ENCODE assay signal across 16 cellular contexts in genomic region chr15:83474578-83474977, GRCh38. TPM values are rescaled to one million over a fixed set of nuclear protein-coding genes. Genes with fewer than 3 reads are reported as not detected.
A peak's percentile ranks its signal among the peaks of the same experiment; 100 is the strongest.
DNase-seq lines count a peak whose midpoint lies in the region; ATAC-seq, FAIRE-seq and TF ChIP-seq lines count a peak whose summit lies in the region.
"Had no signal": no experiment of that assay in that cellular context is flagged by ENCODE, and none has a peak within 500 bp of the region (broad histone marks: within the 10 kb centered on the region; RNA-seq: fewer than 3 reads in every experiment).

No MANE protein-coding gene starts in this region.

- no peaks in the 10 kb centered on the region for H3K9me1 ChIP-seq in keratinocyte (ENCODE audit: control insufficient read depth, extremely low read depth, insufficient read depth, low read length)

- no peak overlapping the region for H3K14ac ChIP-seq in H9 (ENCODE audit: insufficient read depth, low read length)

- no peak overlapping the region for H4K91ac ChIP-seq in H9 (ENCODE audit: insufficient read length, low read depth, low read length)

- peaks cover 13% of the 10 kb centered on the region for H3K4me1 ChIP-seq in H9 (ENCODE audit: insufficient read depth, low read length)
- H3K4me1 ChIP-seq in keratinocyte (ENCODE audit: control insufficient read depth, extremely low read depth, insufficient read depth, low read length) = peaks cover 3% of the 10 kb centered on the region
- H3K4me1 ChIP-seq: BE2C had no signal

- H3K36me3 ChIP-seq in keratinocyte (ENCODE audit: control insufficient read depth in 2 of 2, extremely low read depth in 1 of 2, insufficient read depth in 2 of 2, low read length in 2 of 2) = no peaks in the 10 kb centered on the region
- H3K36me3 ChIP-seq: BE2C had no signal

- H2BK120ac ChIP-seq in H9 (ENCODE audit: low read depth, low read length, poor library complexity, severe bottlenecking) = no peak overlapping the region

- H3K79me1 ChIP-seq in H9 (ENCODE audit: insufficient read depth, low read depth, low read length, poor library complexity, severe bottlenecking) = no peaks in the 10 kb centered on the region

- dilution Hi-C loops in keratinocyte (cut with MboI; ENCODE audit: extremely low pct_ligation_motif_present, low sequenced_read_pairs) = no loop called here

- peak overlapping the region; percentile 9 for H2AK5ac ChIP-seq in H9 (ENCODE audit: insufficient read length, low read length)

- H4K20me1 ChIP-seq in H9 (ENCODE audit: control insufficient read depth, insufficient read depth, insufficient read length) (no peaks in the 10 kb centered on the region), keratinocyte (ENCODE audit: control insufficient read depth, extremely low read depth, insufficient read depth, low read length) (no peaks in the 10 kb centered on the region)

- no peaks in the 10 kb centered on the region for H3K9me3 ChIP-seq in H9 (ENCODE audit: control insufficient read depth, low read depth, low read length)
- H3K9me3 ChIP-seq in keratinocyte (ENCODE audit: control insufficient read depth, low read depth, low read length) = no peaks in the 10 kb centered on the region
- H3K9me3 ChIP-seq: BE2C had no signal

- no peak overlapping the region for H2BK12ac ChIP-seq in H9 (ENCODE audit: insufficient read length, low read depth, low read length)

- no peak overlapping the region for H3K4me3 ChIP-seq in keratinocyte (ENCODE audit: control insufficient read depth in 2 of 3, extremely low read depth in 1 of 3, insufficient read depth in 2 of 3, low read depth in 1 of 3, low read length in 3 of 3)
- H3K4me3 ChIP-seq: K562 had no signal

- no CpG with 5 or more reads among the region's 4 CpGs for WGBS in H9 (ENCODE audit: extremely low coverage, insufficient read length, low lambda C conversion rate)

- H3K9me3 Mint-ChIP-seq in H9 = peaks cover 0 to 2% of the 10 kb centered on the region in 2 experiments; a peak in 2 of 5 replicates
- H3K9me3 Mint-ChIP-seq: CD8-positive, alpha-beta T cell had no signal

- H3K23me2 ChIP-seq in H9 (ENCODE audit: insufficient read length, low read depth, low read length, poor library complexity, severe bottlenecking) = no peaks in the 10 kb centered on the region

- H3K4me2 ChIP-seq in H9 (ENCODE audit: insufficient read depth, insufficient read length, low read length) (no peak overlapping the region), keratinocyte (ENCODE audit: control insufficient read depth, extremely low read depth, insufficient read depth, low read depth, low read length) (no peak overlapping the region)

- H2BK5ac ChIP-seq in H9 (ENCODE audit: insufficient read length, low read length) = no peak overlapping the region

- H2AFZ ChIP-seq in H9 (ENCODE audit: low read length) = no peak overlapping the region
- H2AFZ ChIP-seq in keratinocyte (ENCODE audit: control insufficient read depth, low read length) = no peak overlapping the region

- no peak overlapping the region for H4K5ac ChIP-seq in H9 (ENCODE audit: insufficient read length, low read depth, low read length)

- no peak overlapping the region for H3K4me3 Mint-ChIP-seq in H9
- H3K4me3 Mint-ChIP-seq: CD8-positive, alpha-beta T cell had no signal

- no peaks in the 10 kb centered on the region for H3K27me3 Mint-ChIP-seq in H9 (ENCODE audit: low read depth)

- H3K27me3 ChIP-seq in H9 (ENCODE audit: insufficient read depth, low read length) (no peaks in the 10 kb centered on the region), keratinocyte (ENCODE audit: control insufficient read depth, extremely low read depth, insufficient read depth, low read length) (no peaks in the 10 kb centered on the region)
- H3K27me3 ChIP-seq: BE2C had no signal

- no peak overlapping the region for H3K4ac ChIP-seq in H9 (ENCODE audit: low read depth, low read length)

- H3K36me3 Mint-ChIP-seq in H9 (ENCODE audit: insufficient read depth in 1 of 3, low read depth in 3 of 3) = peaks cover 0 to 7% (median 1%) of the 10 kb centered on the region in 3 experiments; a peak in 1 of 7 replicates
- H3K36me3 Mint-ChIP-seq: CD8-positive, alpha-beta T cell had no signal

- peak overlapping the region; percentile 76 for H3K23ac ChIP-seq in H9 (ENCODE audit: insufficient read length, low read depth, low read length)

- no peak overlapping the region for H4K8ac ChIP-seq in H9 (replicated peaks; ENCODE audit: insufficient read length, low read depth, low read length)

- ATAC-seq in GM21717 (IDR thresholded peaks at IDR 0.05; ENCODE audit: unreplicated experiment) (no peak), GM21526 (IDR thresholded peaks at IDR 0.05; ENCODE audit: low FRiP score, unreplicated experiment) (no peak), GM21528 (IDR thresholded peaks at IDR 0.05; ENCODE audit: low FRiP score, unreplicated experiment) (no peak)
- ATAC-seq: CD8-positive, alpha-beta T cell; K562; PC-3 had no signal

- peak overlapping the region; percentile 45 for H3K18ac ChIP-seq in H9 (ENCODE audit: insufficient read length, low read depth, low read length)

- H3K27ac ChIP-seq in H9 (ENCODE audit: insufficient read length, low read depth, low read length) (no peak overlapping the region), keratinocyte (ENCODE audit: control insufficient read depth, insufficient read depth, low read length) (no peak overlapping the region)
- H3K27ac ChIP-seq: RWPE1 had no signal

- no peak for TF ChIP-seq CTCF in H9 (conservative IDR thresholded peaks at IDR 0.05)
- TF ChIP-seq CTCF in keratinocyte (optimal IDR thresholded peaks at IDR 0.05 in 1 of 3, IDR thresholded peaks at IDR 0.05 in 1 of 3, conservative IDR thresholded peaks at IDR 0.05 in 1 of 3; ENCODE audit: extremely low read depth in 1 of 3, insufficient read depth in 2 of 3, low read length in 3 of 3) = no peak

- H3K9ac ChIP-seq in H9 (ENCODE audit: extremely low read depth, insufficient read length, low read length) (peak overlapping the region; percentile 27), keratinocyte (ENCODE audit: control insufficient read depth, extremely low read depth, insufficient read depth, low read length) (no peak overlapping the region)

- H3T11ph ChIP-seq in H9 (ENCODE audit: low read length) = no peak overlapping the region

- peaks cover 28 to 36% of the 10 kb centered on the region in 2 experiments for H3K4me1 Mint-ChIP-seq in H9

- H3K79me2 ChIP-seq in H9 (ENCODE audit: insufficient read depth, low read length) = no peaks in the 10 kb centered on the region
- H3K79me2 ChIP-seq in keratinocyte (ENCODE audit: control insufficient read depth, insufficient read depth, low read length) = no peaks in the 10 kb centered on the region

- no peak overlapping the region for H3K56ac ChIP-seq in H9 (ENCODE audit: insufficient read length, low read depth, low read length)

- H2BK15ac ChIP-seq in H9 (ENCODE audit: low read depth, low read length) = no peak overlapping the region

- H2BK20ac ChIP-seq in H9 (ENCODE audit: low read depth, low read length, poor library complexity, severe bottlenecking) = no peak overlapping the region

- H3K27ac Mint-ChIP-seq in H9 = peak overlapping the region; percentile 3 to 20 (median 13); a peak in 4 of 7 replicates
- H3K27ac Mint-ChIP-seq: CD8-positive, alpha-beta T cell had no signal

- no peak for DNase-seq in H9
- peak; percentile 81 for DNase-seq in cerebellar cortex (ENCODE audit: low spot score)
- no peak for DNase-seq in keratinocyte (ENCODE audit: low read depth, low spot score)
- no peak for DNase-seq in activated CD4-positive, CD25-positive, alpha-beta regulatory T cell treated with anti-CD3 and anti-CD28 coated beads, Interleukin-2, amount 50 U/mL, for 72 hours
- DNase-seq: BE2C; CD8-positive, alpha-beta T cell; DMS 273 treated with DMSO at 0.1 percent for 48 hours; NCI-H1417 treated with DMSO at 0.1 percent for 48 hours; NCI-H1930; PC-3 had no signal

- peak; percentile 46 for FAIRE-seq in keratinocyte (lab: Jason Lieb, UNC)
- FAIRE-seq: K562 had no signal

RNA-seq across cellular contexts. Expression of gene SH3GL3, which starts 27.4 kb away (rescaled TPM):
- 11.0 and 11.2 TPM in 2 replicates for total RNA-seq in H9 (2021)
- polyA plus RNA-seq in keratinocyte = 0.04 to 0.20 TPM (median 0.07 TPM) in 3 replicates
- 3.4 TPM for polyA plus RNA-seq in keratinocyte (2011; ENCODE audit: low read depth)
- polyA plus RNA-seq in keratinocyte (2011; cell fraction: cytosol; rRNA removed) = 0.12 and 0.16 TPM in 2 replicates
- polyA plus RNA-seq in keratinocyte (2011; cell fraction: nucleus; rRNA removed) = 0.10 TPM in 1 of 2 replicates, not detected in the other
- polyA plus RNA-seq in keratinocyte (2012; ENCODE audit: low replicate concordance) = 0.13 and 1.3 TPM in 2 replicates
- polyA minus RNA-seq in keratinocyte = not detected in 3 replicates
- polyA minus RNA-seq in keratinocyte (2011; cell fraction: cytosol; rRNA and poly(A)+ RNA removed) = not detected
- polyA minus RNA-seq in keratinocyte (2011; cell fraction: nucleus; rRNA and poly(A)+ RNA removed) = not detected in 2 replicates
- total RNA-seq: CD8-positive, alpha-beta T cell had no signal
- polyA plus RNA-seq: AG04450 had no signal
